1 cellular context compared by ENCODE assay signal in the genomic region with DNA sequence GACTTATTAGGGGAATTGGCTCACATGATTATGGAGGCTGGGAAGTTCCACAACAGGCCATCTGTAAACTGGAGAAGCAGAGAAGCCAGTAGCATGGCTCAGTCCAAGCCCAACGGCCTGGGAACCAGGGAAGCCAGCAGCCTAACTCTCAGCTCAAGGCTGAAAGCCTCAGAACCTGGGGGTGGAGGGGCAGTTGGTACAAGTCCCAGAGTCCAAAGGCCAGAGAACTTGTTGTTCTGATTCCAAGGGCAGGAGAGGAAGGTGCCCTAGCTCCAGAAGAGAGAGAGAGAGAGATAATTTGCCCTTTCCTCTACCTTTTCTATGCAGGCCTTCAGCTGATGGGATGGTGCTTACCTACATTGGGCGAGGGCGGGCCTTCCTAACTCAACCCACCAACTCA.
TF ChIP-seq lines count a peak whose summit lies in the region.

No MANE protein-coding gene starts in this region.

TF ChIP-seq in HepG2, 621 proteins besides CTCF, POLR2A, EP300 and RAD21:
- TF ChIP-seq CBX2 (IDR thresholded peaks at IDR 0.05; ENCODE audit: low read depth, low read length) (no peak), CBX2 (CRISPR knock-in tag; IDR thresholded peaks at IDR 0.05; ENCODE audit: low read depth) (no peak), HNF4A (CRISPR knock-in tag; IDR thresholded peaks at IDR 0.05) (peak; percentile 56), ZNF564 (CRISPR knock-in tag; IDR thresholded peaks at IDR 0.05) (peak; percentile 81; the same call in 1 of the 2 replicates)
